In genomic region chr6:158869604-158870417, GRCh38 we compare ENCODE assay signal across 8 cellular contexts. TPM values are rescaled to one million over a fixed set of nuclear protein-coding genes. Genes with fewer than 3 reads are reported as not detected.
DNase-seq lines count a peak whose midpoint lies in the region; ATAC-seq and TF ChIP-seq lines count a peak whose summit lies in the region.

No MANE protein-coding gene starts in this region.

- DNase-seq in GM13977 (ENCODE audit: low spot score) (peak; percentile 98), NCI-H128 (lab: John Stamatoyannopoulos, UW; ENCODE audit: unreplicated experiment) (peak; percentile 87), T follicular helper cell (ENCODE audit: low read depth) (peak; percentile 97), amniotic epithelial cell (ENCODE audit: low read depth) (peak; percentile 89), left ventricle myocardium superior (peak; percentile 93), pulmonary artery endothelial cell (ENCODE audit: low read depth, low spot score) (peak; percentile 39), aorta (peak; percentile 91 to 93)

- H3K4me3 ChIP-seq in aorta (ENCODE audit: low read length in 2 of 2), result peak overlapping the region; percentile 37 to 46

- H3K4me1 ChIP-seq in aorta (ENCODE audit: control insufficient read depth in 1 of 2, insufficient read depth in 2 of 2, low read length in 2 of 2), result no peaks in the 10 kb centered on the region

- H3K36me3 ChIP-seq in aorta (ENCODE audit: control insufficient read depth in 1 of 2, insufficient read depth in 2 of 2, low read length in 1 of 2), result no peaks in the 10 kb centered on the region

- ATAC-seq in HG02759 (IDR thresholded peaks at IDR 0.05; ENCODE audit: unreplicated experiment) (peak; percentile 92), left ventricle myocardium superior (peak; percentile 98), aorta (ENCODE audit: low FRiP score) (peak; percentile 89)

- no peak overlapping the region for H3K27ac ChIP-seq in aorta (ENCODE audit: low read depth in 1 of 2, low read length in 2 of 2)

- peak; percentile 22 for TF ChIP-seq CTCF in GM13977 (IDR thresholded peaks at IDR 0.05; ENCODE audit: extremely low read depth, insufficient read depth, missing control alignments)

- in situ Hi-C loops in GM13977 (cut with MboI; ENCODE audit: low pct_unique_long_range_greater_than_20kb, low sequenced_read_pairs, unreplicated experiment), result no loop called here

- H3K27me3 ChIP-seq in aorta (ENCODE audit: control insufficient read depth in 1 of 2, insufficient read depth in 2 of 2, low read length in 1 of 2), result no peaks in the 10 kb centered on the region

- no peaks in the 10 kb centered on the region for H3K9me3 ChIP-seq in aorta (ENCODE audit: control insufficient read depth, low read length)

- intact Hi-C loops in left ventricle myocardium superior (cut with micrococcal nuclease), result no loop called here
- intact Hi-C loops in aorta (cut with DNase I), result loop anchor here (5.0 kb wide), 2 partner anchors 53 to 163 kb away; partner anchors contain the start of gene EZR (in 1 of the 2)

- WGBS in aorta, 2 donors, result 5 to 6% methylated on average over 68 to 69 of the region's 69 CpGs

RNA-seq across cellular contexts. Expression of gene EZR, which starts 50.6 kb away (rescaled TPM):
- total RNA-seq in left ventricle myocardium superior (195 TPM), pulmonary artery endothelial cell (110 and 172 TPM in 2 replicates), aorta (10 to 100 TPM; 44.8 to 56.2 TPM)
- polyA plus RNA-seq in aorta, result 100 to 1,000 TPM in 1 of 2 donors, 10 to 100 TPM in 1; 13.4 to 127 TPM

Comparison
In these comparisons a context has a peak if more than half of its experiments do, and no peak if none do; other contexts are left out.
1. DNase-seq: peak in every context shown above with its lines; median percentile 98 in GM13977; 97 in T follicular helper cell; 93 in left ventricle myocardium superior; 92 in aorta; 89 in amniotic epithelial cell; 87 in NCI-H128; 39 in pulmonary artery endothelial cell.